In the genomic region with DNA sequence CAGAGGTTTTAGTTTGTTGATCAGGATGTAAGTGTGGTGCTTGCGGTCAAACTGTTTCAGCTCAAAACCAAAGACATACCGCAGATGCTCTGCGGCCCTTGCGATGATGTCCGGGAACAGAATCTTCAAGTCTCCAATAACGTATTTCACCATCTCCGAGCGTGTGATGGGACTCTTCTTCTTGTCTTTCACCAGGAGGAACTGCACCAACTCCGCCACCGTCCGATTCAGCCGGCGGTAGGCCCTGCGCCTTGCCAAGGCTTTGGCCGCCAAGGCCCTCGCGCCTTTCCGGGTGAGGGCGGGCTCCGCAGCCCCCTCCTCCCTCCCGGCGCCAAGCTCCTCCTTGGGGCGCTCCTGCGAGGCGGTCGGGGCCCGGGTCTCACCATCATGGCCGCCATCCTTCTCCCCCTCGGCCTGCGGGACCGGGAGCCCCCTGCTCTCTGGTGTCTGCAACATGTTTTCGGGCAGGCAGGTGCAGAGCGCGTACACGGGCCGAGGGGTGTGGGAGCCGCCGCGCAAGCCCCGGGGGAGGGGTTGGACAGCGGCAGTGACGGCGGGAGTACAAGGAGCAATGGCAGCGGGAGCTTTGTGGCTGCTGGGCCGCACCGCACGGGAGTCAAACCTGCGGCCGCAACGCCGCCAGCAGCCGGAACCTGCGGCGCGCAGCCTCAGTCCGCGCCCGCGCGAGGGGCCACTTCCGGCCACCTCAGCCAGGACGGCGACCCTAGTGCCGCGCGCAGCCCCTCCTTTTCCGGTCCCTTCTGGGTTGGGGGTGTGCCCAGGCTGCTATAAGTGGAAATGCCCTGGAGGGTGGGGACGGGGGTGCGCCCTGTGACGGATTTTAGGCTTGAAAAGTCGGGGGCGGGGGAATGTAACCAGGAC, we compare ENCODE assay signal across 8 cellular contexts. TPM values are rescaled to one million over a fixed set of nuclear protein-coding genes. Genes with fewer than 3 reads are reported as not detected.
A peak's percentile ranks its signal among the peaks of the same experiment; 100 is the strongest.
DNase-seq lines count a peak whose midpoint lies in the region; ATAC-seq lines count a peak whose summit lies in the region.

MAGEF1 (minus strand) TSS at position 699 of the 882 bp plus-strand sequence; CDS start at position 456, 243 bp downstream.

- no peaks in the 10 kb centered on the region for H3K36me3 ChIP-seq in CD8-positive, alpha-beta memory T cell (ENCODE audit: insufficient read depth, low read length)

- no peaks in the 10 kb centered on the region for H3K27me3 Mint-ChIP-seq in CD8-positive, alpha-beta memory T cell
- no peaks in the 10 kb centered on the region for H3K27me3 Mint-ChIP-seq in effector memory CD8-positive, alpha-beta T cell

- H3K36me3 Mint-ChIP-seq in CD8-positive, alpha-beta memory T cell, result peaks cover 0 to 5% (median 0%) of the 10 kb centered on the region in 3 donors
- H3K36me3 Mint-ChIP-seq in effector memory CD8-positive, alpha-beta T cell (ENCODE audit: insufficient read depth), result peaks cover 7% of the 10 kb centered on the region

- peaks cover 25 to 30% (median 26%) of the 10 kb centered on the region in 3 donors for H3K4me1 Mint-ChIP-seq in CD8-positive, alpha-beta memory T cell
- peaks cover 23 to 24% of the 10 kb centered on the region in 2 donors for H3K4me1 Mint-ChIP-seq in effector memory CD8-positive, alpha-beta T cell (ENCODE audit: low read depth in 2 of 2)

- POLR2A ChIA-PET in CD8-positive, alpha-beta memory T cell (lab: Charles Lee), result interaction anchor here (0.6 kb wide), 1 partner anchor 866 kb away, joined by 3 read pairs; no protein-coding TSS in a partner anchor
- POLR2A ChIA-PET in activated CD8-positive, alpha-beta memory T cell treated with anti-CD3 and anti-CD28 coated beads for 36 hours (lab: Charles Lee), result interaction anchor here (0.7 to 1.3 kb wide), 2 partner anchors 150 to 1533 kb away, joined by 3 read pairs; partner anchors contain the start of gene EPHB3

- H3K27ac ChIP-seq in CD8-positive, alpha-beta memory T cell (ENCODE audit: low read depth, low read length), result peak within 1 kb of the TSS; percentile 72

- H3K27ac Mint-ChIP-seq in CD8-positive, alpha-beta memory T cell, result peak within 1 kb of the TSS; percentile 70 to 90 (median 80)
- peak within 1 kb of the TSS; percentile 55 to 73 for H3K27ac Mint-ChIP-seq in effector memory CD8-positive, alpha-beta T cell

- H3K27me3 ChIP-seq in CD8-positive, alpha-beta memory T cell (ENCODE audit: insufficient read depth, low read length, poor library complexity, severe bottlenecking), result no peaks in the 10 kb centered on the region

- H3K4me3 ChIP-seq in CD8-positive, alpha-beta memory T cell (ENCODE audit: low read length), result peak within 1 kb of the TSS; percentile 91

- no peaks in the 10 kb centered on the region for H3K9me3 Mint-ChIP-seq in CD8-positive, alpha-beta memory T cell
- H3K9me3 Mint-ChIP-seq in effector memory CD8-positive, alpha-beta T cell, result no peaks in the 10 kb centered on the region

- H3K4me1 ChIP-seq in CD8-positive, alpha-beta memory T cell (ENCODE audit: insufficient read depth, low read length), result peaks cover 11% of the 10 kb centered on the region

- H3K4me3 Mint-ChIP-seq in CD8-positive, alpha-beta memory T cell, result peak within 1 kb of the TSS; percentile 80 to 91 (median 85)
- H3K4me3 Mint-ChIP-seq in effector memory CD8-positive, alpha-beta T cell, result peak within 1 kb of the TSS; percentile 76 to 82

- no peaks in the 10 kb centered on the region for H3K9me3 ChIP-seq in CD8-positive, alpha-beta memory T cell (ENCODE audit: low read length)

- ATAC-seq in GM21360 (IDR thresholded peaks at IDR 0.05; ENCODE audit: unreplicated experiment), result peak; percentile 69
- ATAC-seq in effector memory CD8-positive, alpha-beta T cell (replicated peaks), result peak; percentile 82

- CTCF ChIA-PET in CD8-positive, alpha-beta memory T cell (lab: Charles Lee), result interaction anchor here (1.3 kb wide), 1 partner anchor 15 kb away, joined by 4 read pairs; no protein-coding TSS in a partner anchor
- CTCF ChIA-PET in activated CD8-positive, alpha-beta memory T cell treated with anti-CD3 and anti-CD28 coated beads for 36 hours (lab: Charles Lee), result interaction anchor here (2.0 kb wide), 1 partner anchor 150 kb away, joined by 5 read pairs; the partner anchor contains the start of gene EPHB3

- peak; percentile 45 to 79 (median 66) for DNase-seq in CD8-positive, alpha-beta memory T cell
- DNase-seq in HT1080 (ENCODE audit: low read depth) (peak; percentile 93), medulla oblongata (ENCODE audit: extremely low spot score) (peak; percentile 78)
- DNase-seq in NK-92 treated with Interleukin-12 subunit alpha and Interleukin-12 subunit beta, amount 100 ng/mL, for 24 hours (lab: John Stamatoyannopoulos, UW), result peak; percentile 76
- DNase-seq in effector memory CD8-positive, alpha-beta T cell, result peak; percentile 47 to 53 (median 47)
- peak; percentile 39 for DNase-seq in stimulated activated CD8-positive, alpha-beta memory T cell treated with anti-CD3 and anti-CD28 coated beads, Interleukin-12 subunit alpha, Interleukin-12 subunit beta, amount 100 ng/mL, for 1 hour (ENCODE audit: low read depth)

RNA-seq across cellular contexts. Expression of gene MAGEF1, which starts in this region (rescaled TPM):
- 10 to 100 TPM; 24.5 to 25.0 TPM for total RNA-seq in CD8-positive, alpha-beta memory T cell
- 14.5 TPM for polyA plus RNA-seq in CD8-positive, alpha-beta memory T cell
- 56.1 and 76.3 TPM in 2 replicates for total RNA-seq in HT1080 (2014; rRNA removed; shearing (Covaris generic))
- polyA plus RNA-seq in HT1080 (2015; cell fraction: cytosol; rRNA removed), result 69.7 and 73.6 TPM in 2 replicates
- 42.4 and 45.3 TPM in 2 replicates for polyA plus RNA-seq in HT1080 (2015; cell fraction: nucleus; rRNA removed)
- 10 to 100 TPM; 21.2 to 24.5 TPM for total RNA-seq in activated CD8-positive, alpha-beta memory T cell treated with anti-CD3 and anti-CD28 coated beads for 36 hours

Comparison
In these comparisons a context has a peak if more than half of its experiments do, and no peak if none do; other contexts are left out.
1. Peak in every context shown above with its lines: DNase-seq, ATAC-seq, H3K4me3 ChIP-seq and H3K27ac ChIP-seq.
2. DNase-seq: peak in every context shown above with its lines; median percentile 93 in HT1080; 78 in medulla oblongata; 76 in NK-92 treated with Interleukin-12 subunit alpha and Interleukin-12 subunit beta, amount 100 ng/mL, for 24 hours; 66 in CD8-positive, alpha-beta memory T cell; 47 in effector memory CD8-positive, alpha-beta T cell; 39 in stimulated activated CD8-positive, alpha-beta memory T cell treated with anti-CD3 and anti-CD28 coated beads, Interleukin-12 subunit alpha, Interleukin-12 subunit beta, amount 100 ng/mL, for 1 hour.